8 cellular contexts compared by ENCODE assay signal in genomic region chr17:50638851-50639767, GRCh38.
DNase-seq lines count a peak whose midpoint lies in the region; ATAC-seq lines count a peak whose summit lies in the region.

No MANE protein-coding gene starts in this region.

- peaks cover 10% of the 10 kb centered on the region in 2 donors for H3K36me3 ChIP-seq in mucosa of rectum (ENCODE audit: control insufficient read depth in 2 of 2, insufficient read depth in 2 of 2, low read length in 2 of 2)

- ATAC-seq in GM18868 (IDR thresholded peaks at IDR 0.05; ENCODE audit: unreplicated experiment) = no peak

- peak overlapping the region in 1 of 2 donors; percentile 14 for H3K4me3 ChIP-seq in mucosa of rectum (ENCODE audit: low read length in 2 of 2)

- H3K9ac ChIP-seq in mucosa of rectum (ENCODE audit: low read depth in 1 of 2, low read length in 2 of 2) = peak overlapping the region; percentile 47 to 67

- peaks cover 0 to 7% of the 10 kb centered on the region in 2 donors for H3K27me3 ChIP-seq in mucosa of rectum (ENCODE audit: control insufficient read depth in 2 of 2, insufficient read depth in 2 of 2, low read length in 2 of 2)

- DNase-seq in COLO668 (lab: John Stamatoyannopoulos, UW; ENCODE audit: unreplicated experiment) (peak; percentile 32), NCI-H446 (lab: John Stamatoyannopoulos, UW) (peak; percentile 80 to 84), epidermal melanocyte (ENCODE audit: insufficient read length, low spot score) (peak; percentile 68)
- no peak for DNase-seq in stimulated activated CD4-positive, alpha-beta T cell treated with anti-CD3 and anti-CD28 coated beads, Interleukin-4, amount 100 ng/mL, for 1 hour
- no peak for DNase-seq in central memory CD4-positive, alpha-beta T cell
- DNase-seq in effector CD8-positive, alpha-beta T cell (lab: John Stamatoyannopoulos, UW) = no peak

- H3K4me1 ChIP-seq in mucosa of rectum (ENCODE audit: control insufficient read depth in 2 of 2, insufficient read depth in 2 of 2, low read length in 2 of 2) = peaks cover 47 to 56% of the 10 kb centered on the region in 2 donors

- no peaks in the 10 kb centered on the region for H3K9me3 ChIP-seq in mucosa of rectum (ENCODE audit: control insufficient read depth in 2 of 2, low read length in 2 of 2)

- peak overlapping the region; percentile 82 to 83 for H3K27ac ChIP-seq in mucosa of rectum (ENCODE audit: low read depth in 2 of 2, low read length in 2 of 2)

Comparison
In these comparisons a context has a peak if more than half of its experiments do, and no peak if none do; other contexts are left out.
1. DNase-seq: peak in COLO668 (single experiment), NCI-H446 (2 of 2) and epidermal melanocyte (single experiment); none in stimulated activated CD4-positive, alpha-beta T cell treated with anti-CD3 and anti-CD28 coated beads, Interleukin-4, amount 100 ng/mL, for 1 hour (single experiment), central memory CD4-positive, alpha-beta T cell (single experiment) and effector CD8-positive, alpha-beta T cell (single experiment).